ENCODE assay signal across 9 cellular contexts in genomic region chr2:227939271-227940027, GRCh38.
DNase-seq lines count a peak whose midpoint lies in the region; ATAC-seq and TF ChIP-seq lines count a peak whose summit lies in the region.
"Had no signal": no experiment of that assay in that cellular context is flagged by ENCODE, and none has a peak within 500 bp of the region (broad histone marks: within the 10 kb centered on the region; RNA-seq: fewer than 3 reads in every experiment).

No MANE protein-coding gene starts in this region.

- no peak overlapping the region for H4K8ac ChIP-seq in neuronal stem cell (ENCODE audit: low read depth, low read length)

- H3K9me3 ChIP-seq in HEK293 (ENCODE audit: control insufficient read depth, insufficient read depth, low read depth, low read length) (no peaks in the 10 kb centered on the region), endodermal cell (ENCODE audit: control insufficient read depth, low read length) (no peaks in the 10 kb centered on the region), neuronal stem cell (replicated peaks in 1 of 2; ENCODE audit: control insufficient read depth in 2 of 2, insufficient read depth in 1 of 2, low read depth in 1 of 2, low read length in 2 of 2) (no peaks in the 10 kb centered on the region)

- no peak overlapping the region for H2BK120ac ChIP-seq in neuronal stem cell (ENCODE audit: low read depth, low read length)

- no peak overlapping the region for H3K23ac ChIP-seq in neuronal stem cell (ENCODE audit: low read depth, low read length, poor library complexity)

- no peak overlapping the region for H3K4ac ChIP-seq in neuronal stem cell (ENCODE audit: low read length)

- H3K27me3 Mint-ChIP-seq in endodermal cell (ENCODE audit: insufficient read depth), result no peaks in the 10 kb centered on the region

- H3K4me3 Mint-ChIP-seq in endodermal cell, result no peak overlapping the region

- WGBS in endodermal cell (ENCODE audit: insufficient coverage in 1 of 2, insufficient read length in 1 of 2), 2 experiments, result 65 to 83% methylated on average over 3 to 10 of the region's 11 CpGs
- WGBS in neuronal stem cell (ENCODE audit: extremely low coverage in 2 of 2, insufficient read length in 2 of 2, insufficient replicate concordance in 1 of 2), 2 donors, result no CpG with 5 or more reads among the region's 11 CpGs

- H3K27ac ChIP-seq in HEK293 (ENCODE audit: extremely low read depth, low read depth, low read length), result no peak overlapping the region
- H3K27ac ChIP-seq in endodermal cell (ENCODE audit: low read depth, low read length), result no peak overlapping the region
- H3K27ac ChIP-seq in neuronal stem cell (replicated peaks; ENCODE audit: low read length), result no peak overlapping the region
- H3K27ac ChIP-seq: parathyroid adenoma had no signal

- DNase-seq in ELF-1 (ENCODE audit: low read depth, low spot score), result peak; percentile 40
- DNase-seq in NCI-H82 treated with DMSO at 0.1 percent for 48 hours (lab: John Stamatoyannopoulos, UW; ENCODE audit: unreplicated experiment), result peak; percentile 55
- peak; percentile 75 for DNase-seq in endodermal cell
- DNase-seq in neuronal stem cell (ENCODE audit: low spot score), result peak; percentile 67
- DNase-seq in activated gamma-delta T cell treated with Interleukin-2 at 50 U/mL for 16 hours, result no peak

- no peak overlapping the region for H3K18ac ChIP-seq in neuronal stem cell (ENCODE audit: low read length)

- H2BK15ac ChIP-seq in neuronal stem cell (ENCODE audit: low read length), result no peak overlapping the region

- POLR2A ChIA-PET in HEK293 (lab: Yijun Ruan, JAX), result no interaction called here

- H3K9me3 Mint-ChIP-seq in endodermal cell, result no peaks in the 10 kb centered on the region

- H3K4me1 Mint-ChIP-seq in endodermal cell, result peaks cover 5% of the 10 kb centered on the region

- peak overlapping the region; percentile 37 for H2AFZ ChIP-seq in neuronal stem cell (ENCODE audit: low read length)
- H2AFZ ChIP-seq: parathyroid adenoma had no signal

- H3K36me3 ChIP-seq in HEK293 (ENCODE audit: control insufficient read depth in 2 of 2, insufficient read depth in 1 of 2, low read length in 2 of 2) (no peaks in the 10 kb centered on the region), endodermal cell (ENCODE audit: control insufficient read depth, insufficient read depth, low read length) (no peaks in the 10 kb centered on the region), neuronal stem cell (replicated peaks in 1 of 2; ENCODE audit: control insufficient read depth in 2 of 2, insufficient read depth in 2 of 2, low read length in 2 of 2) (no peaks in the 10 kb centered on the region)

- no peaks in the 10 kb centered on the region for H3K27me3 ChIP-seq in endodermal cell (ENCODE audit: control insufficient read depth, insufficient read depth, low read length, poor library complexity, severe bottlenecking)
- no peaks in the 10 kb centered on the region for H3K27me3 ChIP-seq in neuronal stem cell (ENCODE audit: control insufficient read depth in 3 of 3, insufficient read depth in 3 of 3, low read depth in 1 of 3, low read length in 3 of 3)

- CTCF ChIA-PET in HEK293 (lab: Yijun Ruan, JAX), result interaction anchor here (0.5 to 1.8 kb wide), 9 partner anchors 12 to 596 kb away, joined by 3 to 6 read pairs (median 3); no protein-coding TSS in a partner anchor

- no peak overlapping the region for H3K14ac ChIP-seq in neuronal stem cell (ENCODE audit: low read length)

- H3K4me3 ChIP-seq in HEK293 (ENCODE audit: low read depth, low read length) (no peak overlapping the region), endodermal cell (ENCODE audit: low read length) (no peak overlapping the region), neuronal stem cell (ENCODE audit: low read length in 2 of 2) (no peak overlapping the region)

- H2AK5ac ChIP-seq in neuronal stem cell (ENCODE audit: low read depth, low read length), result no peak overlapping the region

- no peaks in the 10 kb centered on the region for H3K79me1 ChIP-seq in neuronal stem cell (ENCODE audit: low read depth, low read length)

- no peak overlapping the region for H4K91ac ChIP-seq in neuronal stem cell (ENCODE audit: low read depth, low read length, poor library complexity)

- ATAC-seq in GM18873 (IDR thresholded peaks at IDR 0.05; ENCODE audit: low FRiP score, unreplicated experiment), result no peak
- ATAC-seq in GM19452 (IDR thresholded peaks at IDR 0.05; ENCODE audit: unreplicated experiment), result no peak

- H2BK5ac ChIP-seq in neuronal stem cell (ENCODE audit: low read length), result no peak overlapping the region

- no peak for TF ChIP-seq CTCF in HEK293 (tag by site-specific recombination; IDR thresholded peaks at IDR 0.05)
- TF ChIP-seq CTCF in endodermal cell (conservative IDR thresholded peaks at IDR 0.05), result peak; percentile 90

- H3K9ac ChIP-seq in endodermal cell (ENCODE audit: extremely low read depth, low read length, poor library complexity, severe bottlenecking), result no peak overlapping the region
- no peak overlapping the region for H3K9ac ChIP-seq in neuronal stem cell (ENCODE audit: low read depth, low read length, poor library complexity)
- H3K9ac ChIP-seq: parathyroid adenoma had no signal

- H3K4me1 ChIP-seq in HEK293 (ENCODE audit: control insufficient read depth, insufficient read depth, low read length) (no peaks in the 10 kb centered on the region), endodermal cell (ENCODE audit: control insufficient read depth, insufficient read depth, low read length) (peaks cover 2% of the 10 kb centered on the region), neuronal stem cell (ENCODE audit: control insufficient read depth in 2 of 2, insufficient read depth in 1 of 2, low read depth in 1 of 2, low read length in 2 of 2) (peaks cover 0 to 1% of the 10 kb centered on the region in 2 donors)
- H3K4me1 ChIP-seq: parathyroid adenoma had no signal

- peak overlapping the region; percentile 29 for H3K27ac Mint-ChIP-seq in endodermal cell

- H3K4me2 ChIP-seq in neuronal stem cell (ENCODE audit: insufficient read depth, low read length, poor library complexity, severe bottlenecking), result no peak overlapping the region

- no peak overlapping the region for H2BK12ac ChIP-seq in neuronal stem cell (ENCODE audit: low read length)

- no peaks in the 10 kb centered on the region for H3K36me3 Mint-ChIP-seq in endodermal cell (ENCODE audit: low read depth)

TF ChIP-seq in HEK293, 187 proteins besides CTCF, POLR2A, EP300 and RAD21:
- TF ChIP-seq ZNF366 (tag by site-specific recombination; conservative IDR thresholded peaks at IDR 0.05) (peak; percentile 71), ZNF157 (tag by site-specific recombination; IDR thresholded peaks at IDR 0.05) (no peak), ZNF654 (tag by site-specific recombination; IDR thresholded peaks at IDR 0.05; ENCODE audit: low read depth) (peak; percentile 76)
TF ChIP-seq in HEK293: peak in this region for 2.
